8 cellular contexts compared by ENCODE assay signal in the genomic region with DNA sequence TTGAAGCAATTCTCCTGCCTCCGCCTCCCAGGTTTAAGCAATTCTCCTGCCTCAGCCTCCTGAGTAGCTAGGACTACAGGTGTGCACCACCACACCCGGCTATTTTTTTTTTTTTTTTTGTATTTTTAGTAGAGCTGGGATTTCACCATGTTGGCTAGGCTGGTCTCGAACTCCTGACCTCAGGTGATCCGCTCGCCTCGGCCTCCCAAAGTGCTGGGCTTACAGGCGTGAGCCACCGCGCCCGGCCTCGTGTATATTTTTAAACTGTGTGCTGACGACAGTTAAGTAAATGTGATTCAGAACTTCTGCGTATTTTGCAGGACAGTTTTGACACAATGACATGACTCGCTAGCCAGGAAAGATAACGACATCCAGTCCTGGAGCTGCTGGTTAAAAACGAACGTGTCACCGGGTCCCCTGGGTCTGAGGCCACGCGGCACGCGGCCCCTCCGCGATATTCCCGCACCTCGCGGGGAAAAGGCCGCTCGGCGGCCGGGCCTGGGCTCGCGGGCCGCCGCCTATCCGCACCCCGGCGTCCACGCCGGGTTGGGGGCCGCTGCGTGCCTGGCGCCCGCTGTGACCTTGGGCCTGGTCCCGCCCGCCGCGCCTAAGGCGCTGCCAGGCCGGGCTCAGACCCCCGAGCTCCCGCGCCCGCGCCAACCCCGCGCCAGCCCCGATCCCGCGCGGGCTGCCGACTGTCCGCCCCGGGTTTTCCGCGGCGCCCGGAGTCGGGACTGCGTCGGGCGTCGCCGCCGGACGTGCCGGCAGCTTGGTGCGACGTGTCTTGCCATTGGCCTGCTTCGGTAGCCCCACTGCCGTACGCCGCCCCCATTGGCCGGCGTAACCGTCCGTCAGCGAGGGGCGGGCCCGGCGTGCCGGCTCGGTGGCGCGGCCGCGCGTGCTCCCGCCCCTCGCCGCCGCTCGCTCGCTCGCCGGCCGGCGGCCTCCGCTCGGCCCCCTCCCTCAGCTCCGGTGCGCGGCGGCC. TPM values are rescaled to one million over a fixed set of nuclear protein-coding genes. Genes with fewer than 3 reads are reported as not detected.
DNase-seq lines count a peak whose midpoint lies in the region; ATAC-seq and TF ChIP-seq lines count a peak whose summit lies in the region.

A gene (plus strand): TSS at position 907 of the 985 bp plus-strand sequence. CDS start 157 bp downstream, outside the sequence.

- H3K4me3 Mint-ChIP-seq in T-helper 17 cell (peak within 1 kb of the TSS; percentile 98), type B pancreatic cell (peak within 1 kb of the TSS; percentile 93)

- no peak for TF ChIP-seq CTCF in GM13977 (IDR thresholded peaks at IDR 0.05; ENCODE audit: extremely low read depth, insufficient read depth, missing control alignments)
- TF ChIP-seq CTCF in type B pancreatic cell (conservative IDR thresholded peaks at IDR 0.05) = no peak

- DNase-seq in GM13977 (ENCODE audit: low spot score) (peak; percentile 100), NCI-H146 treated with DMSO at 0.1 percent for 48 hours (lab: John Stamatoyannopoulos, UW; ENCODE audit: unreplicated experiment) (peak; percentile 65), T-helper 17 cell (peak; percentile 93 to 97 (median 94)), amniotic stem cell (lab: John Stamatoyannopoulos, UW) (peak; percentile 81), left cardiac atrium (peak; percentile 93), posterior vena cava (ENCODE audit: low spot score) (peak; percentile 97), type B pancreatic cell (ENCODE audit: extremely low spot score, unreplicated experiment) (peak; percentile 96)

- H3K9me3 ChIP-seq in T-helper 17 cell (ENCODE audit: control insufficient read depth, low read length, poor library complexity, severe bottlenecking) = no peaks in the 10 kb centered on the region

- H3K36me3 Mint-ChIP-seq in T-helper 17 cell (ENCODE audit: low read depth) (peaks cover 2% of the 10 kb centered on the region), type B pancreatic cell (peaks cover 7% of the 10 kb centered on the region)

- in situ Hi-C loops in GM13977 (cut with MboI; ENCODE audit: low pct_unique_long_range_greater_than_20kb, low sequenced_read_pairs, unreplicated experiment) = no loop called here

- peak; percentile 97 for ATAC-seq in HG02798 (IDR thresholded peaks at IDR 0.05; ENCODE audit: poor library complexity, unreplicated experiment)
- ATAC-seq in T-helper 17 cell = peak; percentile 99
- peak; percentile 99 for ATAC-seq in left cardiac atrium

- no peaks in the 10 kb centered on the region for H3K9me3 Mint-ChIP-seq in type B pancreatic cell

- H3K27me3 Mint-ChIP-seq in T-helper 17 cell = no peaks in the 10 kb centered on the region
- H3K27me3 Mint-ChIP-seq in type B pancreatic cell = no peaks in the 10 kb centered on the region

- intact Hi-C loops in left cardiac atrium (cut with DNase I) (no loop called here), posterior vena cava (cut with DNase I) (no loop called here)

- H3K4me1 Mint-ChIP-seq in T-helper 17 cell (peaks cover 23% of the 10 kb centered on the region), type B pancreatic cell (ENCODE audit: unreplicated experiment) (peaks cover 12% of the 10 kb centered on the region)

- H3K27ac Mint-ChIP-seq in T-helper 17 cell = peak within 1 kb of the TSS; percentile 94
- H3K27ac Mint-ChIP-seq in type B pancreatic cell = peak within 1 kb of the TSS; percentile 92

RNA-seq across cellular contexts. Expression of the gene that starts here (rescaled TPM):
- total RNA-seq in T-helper 17 cell = 10 to 100 TPM; 41.5 to 42.7 TPM
- total RNA-seq in left cardiac atrium = 10 to 100 TPM; 35.9 to 53.9 TPM
- total RNA-seq in posterior vena cava = 10 to 100 TPM; 42.4 to 49.6 TPM
- total RNA-seq in type B pancreatic cell (ENCODE audit: low replicate concordance) = 59.5 and 75.5 TPM in 2 replicates

Comparison
In these comparisons a context has a peak if more than half of its experiments do, and no peak if none do; other contexts are left out.
1. Peak in every context shown above with its lines: DNase-seq and ATAC-seq.